8 cellular contexts compared by ENCODE assay signal in genomic region chr7:75409880-75410822, GRCh38. TPM values are rescaled to one million over a fixed set of nuclear protein-coding genes. Genes with fewer than 3 reads are reported as not detected.
DNase-seq lines count a peak whose midpoint lies in the region; ATAC-seq, FAIRE-seq and TF ChIP-seq lines count a peak whose summit lies in the region.
"Not testable (repeated sequence)": the region's sequence is repeated elsewhere in the genome, so short reads cannot be mapped to it uniquely, and the experiment has no call there.

No MANE protein-coding gene starts in this region.

- H3K9me3 ChIP-seq in A549, pancreas: not testable (repeated sequence)

- not testable (repeated sequence) for H3K4me1 ChIP-seq in A549; GM23338 (ENCODE audit: insufficient read depth); pancreas

- H3K4me1 Mint-ChIP-seq in GM23338 = not testable (repeated sequence)

- in situ Hi-C loops in astrocyte of the spinal cord (cut with HindIII; ENCODE audit: low sequenced_read_pairs) = not testable (repeated sequence)

- POLR2A ChIA-PET in A549 (lab: Yijun Ruan, JAX) = not testable (repeated sequence)

- not testable (repeated sequence) for TF ChIP-seq CTCF in A549 (IDR thresholded peaks at IDR 0.05); GM23338 (conservative IDR thresholded peaks at IDR 0.05; ENCODE audit: low read depth in 2 of 2); astrocyte of the spinal cord (IDR thresholded peaks at IDR 0.05; ENCODE audit: low read depth, low read length); pancreas (IDR thresholded peaks at IDR 0.05)

- peak overlapping the region in 1 of 2 experiments; percentile 67; a peak in 2 of 6 replicates for H3K27ac ChIP-seq in A549
- not testable (repeated sequence) for H3K27ac ChIP-seq in GM23338 (ENCODE audit: low read depth); pancreas

- not testable (repeated sequence) for H3K36me3 Mint-ChIP-seq in GM23338 (ENCODE audit: low read depth)

- WGBS in A549 (ENCODE audit: missing lambda C conversion rate) = 80% methylated on average over 7 of the region's 74 CpGs
- WGBS in pancreas, 2 donors = 0 to 38% methylated on average over 8 to 13 of the region's 74 CpGs

- not testable (repeated sequence) for FAIRE-seq in A549 (lab: Jason Lieb, UNC); pancreas (lab: Jason Lieb, UNC)

- DNase-seq in A549 (ENCODE audit: low read depth in 1 of 2, low spot score in 1 of 2); GM23338 (ENCODE audit: low spot score); astrocyte of the spinal cord (ENCODE audit: low read depth, low spot score): not testable (repeated sequence)
- peak; percentile 73 for DNase-seq in cardiac septum (ENCODE audit: low spot score)
- DNase-seq in pancreas = peak in 3 of 6 donors; percentile 13 to 58 (median 33)

- not testable (repeated sequence) for H3K9me2 ChIP-seq in GM23338 (ENCODE audit: insufficient read depth)

- not testable (repeated sequence) for H3K27me3 Mint-ChIP-seq in GM23338 (ENCODE audit: insufficient read depth, low read depth, poor library complexity)

- not testable (repeated sequence) for H3F3A ChIP-seq in GM23338 (replicated peaks; ENCODE audit: low read depth)

- H3K27ac Mint-ChIP-seq in GM23338 = not testable (repeated sequence)

- TF ChIP-seq RAD21 in A549 (conservative IDR thresholded peaks at IDR 0.05 in 1 of 2, IDR thresholded peaks at IDR 0.05 in 1 of 2) = not testable (repeated sequence)

- peak; percentile 84 to 93 for ATAC-seq in A549
- ATAC-seq in GM18907 (IDR thresholded peaks at IDR 0.05; ENCODE audit: unreplicated experiment) = peak; percentile 87
- ATAC-seq in GM23338 = peak; percentile 94
- peak; percentile 89 for ATAC-seq in HG03159 (IDR thresholded peaks at IDR 0.05; ENCODE audit: unreplicated experiment)
- ATAC-seq in SK-N-SH treated with all-trans-retinoic acid at 6 μM for 48 hours = peak; percentile 91
- ATAC-seq in pancreas = peak; percentile 96 to 99 (median 98)

- intact Hi-C loops in cardiac septum (cut with DNase I); pancreas (cut with DNase I): not testable (repeated sequence)

- not testable (repeated sequence) for TF ChIP-seq POLR2A in A549 (IDR thresholded peaks at IDR 0.05; ENCODE audit: low read length)

- H3K4me3 ChIP-seq in A549 (peak overlapping the region; percentile 37; the same call in 1 of the 3 replicates), astrocyte of the spinal cord (ENCODE audit: low read depth, low read length) (peak overlapping the region; percentile 31), pancreas (peak overlapping the region in 2 of 4 donors; percentile 29 to 38)
- not testable (repeated sequence) for H3K4me3 ChIP-seq in GM23338

- TF ChIP-seq EP300 in A549 (IDR thresholded peaks at IDR 0.05) = not testable (repeated sequence)

- not testable (repeated sequence) for H4K20me1 ChIP-seq in GM23338 (replicated peaks; ENCODE audit: insufficient read depth)

- not testable (repeated sequence) for H2AFZ ChIP-seq in GM23338

- not testable (repeated sequence) for H3K79me2 ChIP-seq in GM23338 (replicated peaks; ENCODE audit: insufficient read depth)

- H3K4me2 ChIP-seq in A549, GM23338: not testable (repeated sequence)

- H3K4me3 Mint-ChIP-seq in GM23338 = peak overlapping the region; percentile 55; the same call in 2 of the 3 replicates

- not testable (repeated sequence) for H3K9me3 Mint-ChIP-seq in GM23338

- not testable (repeated sequence) for H3K27me3 ChIP-seq in GM23338 (ENCODE audit: insufficient read depth); pancreas

- H3K36me3 ChIP-seq in GM23338 (ENCODE audit: insufficient read depth); pancreas: not testable (repeated sequence)

- CTCF ChIA-PET in A549 (lab: Yijun Ruan, JAX) = not testable (repeated sequence)

RNA-seq across cellular contexts. Expression of gene TRIM73, which starts 14.7 kb away (rescaled TPM):
- polyA plus RNA-seq in A549 (2011; rRNA removed) (0.63 and 0.97 TPM in 2 replicates), A549 (2017; fragmentation: RNase III; extraction: RNeasy Plus Mini Kit Qiagen cat#74134 plus additional on column Dnase treatment) (2.0 to 2.9 TPM (median 2.5 TPM) in 3 replicates), GM23338 (2016; fragmentation: Nextera tagmentation; extraction: Ambion mirVana) (0.96 and 1.2 TPM in 2 replicates), pancreas (1 to 10 TPM; 4.7 to 6.8 TPM)
- polyA plus RNA-seq in A549 (2012; cell fraction: cytosol; rRNA removed) = 0.52 and 0.66 TPM in 2 replicates
- 14.0 and 18.6 TPM in 2 replicates for polyA plus RNA-seq in A549 (2012; cell fraction: nucleus; rRNA removed)
- polyA minus RNA-seq in A549 (2011; rRNA and poly(A)+ RNA removed) = 0.58 and 1.0 TPM in 2 replicates
- 0.31 and 0.54 TPM in 2 replicates for total RNA-seq in GM23338 (2014; rRNA removed; shearing (Covaris generic))
- total RNA-seq in cardiac septum (1.4 TPM), pancreas (10 to 100 TPM in 1 of 6 donors, 1 to 10 TPM in 4, under 1 TPM in 1; 0.76 to 11.0 (median 3.3) TPM)
